In the genomic region with DNA sequence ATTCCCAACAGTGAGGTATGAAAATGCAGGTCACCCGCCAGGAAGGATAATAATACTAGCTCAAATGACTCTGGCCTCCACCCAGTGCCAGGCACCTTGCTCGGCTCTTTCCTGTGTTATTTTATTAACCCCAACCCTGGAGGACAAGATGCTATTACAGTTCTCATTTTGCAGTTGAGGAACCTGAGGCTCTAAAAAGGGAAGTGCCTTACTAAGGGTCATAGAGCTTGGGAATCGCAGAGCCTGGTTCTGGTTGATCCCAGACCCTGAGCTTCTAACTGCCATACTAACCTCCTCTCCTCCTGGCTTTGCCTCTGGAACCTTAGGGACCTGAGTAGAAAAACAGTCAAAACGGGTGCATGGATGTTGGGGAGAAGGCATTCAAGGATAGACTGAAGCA, we compare ENCODE assay signal across 16 cellular contexts. TPM values are rescaled to one million over a fixed set of nuclear protein-coding genes. Genes with fewer than 3 reads are reported as not detected.
DNase-seq lines count a peak whose midpoint lies in the region; ATAC-seq, FAIRE-seq and TF ChIP-seq lines count a peak whose summit lies in the region.
"Had no signal": no experiment of that assay in that cellular context is flagged by ENCODE, and none has a peak within 500 bp of the region (broad histone marks: within the 10 kb centered on the region; RNA-seq: fewer than 3 reads in every experiment).

No MANE protein-coding gene starts in this region.

- H3K4me1 ChIP-seq in gastrocnemius medialis, result no peaks in the 10 kb centered on the region
- H3K4me1 ChIP-seq: BE2C had no signal

- TF ChIP-seq POLR2A in gastrocnemius medialis (IDR thresholded peaks at IDR 0.05), result no peak

- no peaks in the 10 kb centered on the region for H3K36me3 ChIP-seq in bronchial epithelial cell (ENCODE audit: control insufficient read depth, insufficient read depth, low read length)
- no peaks in the 10 kb centered on the region for H3K36me3 ChIP-seq in gastrocnemius medialis
- H3K36me3 ChIP-seq: BE2C had no signal

- peak; percentile 32 to 33 for DNase-seq in Kasumi-1 (lab: John Stamatoyannopoulos, UW)
- DNase-seq in NOMO-1 (lab: John Stamatoyannopoulos, UW; ENCODE audit: unreplicated experiment in 2 of 2), result peak; percentile 33 to 49
- DNase-seq in SKM-1 (lab: John Stamatoyannopoulos, UW; ENCODE audit: unreplicated experiment), result peak; percentile 17
- no peak for DNase-seq in bronchial epithelial cell (ENCODE audit: low read depth)
- no peak for DNase-seq in retina
- DNase-seq in C1 segment of cervical spinal cord (lab: John Stamatoyannopoulos, UW), result no peak
- no peak for DNase-seq in gastrocnemius medialis
- DNase-seq: BE2C, DMS53, GF-D8, GOT3, H9 had no signal

- H3K9me3 ChIP-seq in gastrocnemius medialis, result no peaks in the 10 kb centered on the region
- H3K9me3 ChIP-seq: A549, BE2C had no signal

- FAIRE-seq in bronchial epithelial cell (lab: Jason Lieb, UNC), result peak; percentile 64
- FAIRE-seq: A549, HepG2, HTR-8/SVneo had no signal

- TF ChIP-seq CTCF in bronchial epithelial cell (IDR thresholded peaks at IDR 0.05; ENCODE audit: insufficient read depth, low read length, severe bottlenecking) (no peak), gastrocnemius medialis (IDR thresholded peaks at IDR 0.05 in 4 of 5, conservative IDR thresholded peaks at IDR 0.05 in 1 of 5) (no peak)

- intact Hi-C loops in gastrocnemius medialis (cut with DNase I; ENCODE audit: low total_unique reads), result no loop called here

- H3K27ac ChIP-seq in gastrocnemius medialis, result no peak overlapping the region
- H3K27ac ChIP-seq: A549 had no signal

- in situ Hi-C loops in gastrocnemius medialis (cut with MboI; ENCODE audit: low sequenced_read_pairs in 4 of 4), result no loop called here

- H3K27me3 ChIP-seq in bronchial epithelial cell (ENCODE audit: control insufficient read depth, insufficient read depth, low read length) (peaks cover 2% of the 10 kb centered on the region), gastrocnemius medialis (no peaks in the 10 kb centered on the region)

- H3K4me3 ChIP-seq in bronchial epithelial cell (ENCODE audit: low read depth, low read length) (no peak overlapping the region), gastrocnemius medialis (no peak overlapping the region)
- H3K4me3 ChIP-seq: A549 had no signal

- no peak for ATAC-seq in HG02642 (IDR thresholded peaks at IDR 0.05; ENCODE audit: poor library complexity, unreplicated experiment)
- no peak for ATAC-seq in gastrocnemius medialis
- ATAC-seq: A549, HepG2 had no signal

RNA-seq across cellular contexts. Expression of a gene that starts 7.7 kb away (rescaled TPM):
- total RNA-seq in bronchial epithelial cell, result under 0.01 TPM in 1 of 2 replicates, not detected in the other
- not detected for total RNA-seq in gastrocnemius medialis
- total RNA-seq: HepG2 had no signal

Comparison
In these comparisons a context has a peak if more than half of its experiments do, and no peak if none do; other contexts are left out.
1. DNase-seq: peak in Kasumi-1 (2 of 2), NOMO-1 (2 of 2) and SKM-1 (single experiment); none in bronchial epithelial cell (single experiment), retina (single experiment), C1 segment of cervical spinal cord (0 of 14) and gastrocnemius medialis (0 of 2).